Comparison of ENCODE assay signal across 8 cellular contexts in genomic region chr10:31928531-31929259, GRCh38. TPM values are rescaled to one million over a fixed set of nuclear protein-coding genes. Genes with fewer than 3 reads are reported as not detected.
DNase-seq lines count a peak whose midpoint lies in the region; ATAC-seq lines count a peak whose summit lies in the region.

ARHGAP12 (minus strand) TSS chr10:31928831; CDS start chr10:31908855, 19,976 bp downstream.

- ATAC-seq in GM18508 (IDR thresholded peaks at IDR 0.05; ENCODE audit: insufficient read depth, unreplicated experiment) (peak; percentile 34), HG02973 (IDR thresholded peaks at IDR 0.05; ENCODE audit: unreplicated experiment) (peak; percentile 75)

- peak within 1 kb of the TSS; percentile 90 for H3K27ac ChIP-seq in cingulate gyrus (ENCODE audit: low read depth, low read length)

- DNase-seq in A172 (ENCODE audit: low spot score) (peak; percentile 63), NCI-H2196 (lab: John Stamatoyannopoulos, UW; ENCODE audit: unreplicated experiment) (peak; percentile 57), kidney tubule cell (ENCODE audit: low spot score) (peak; percentile 84)
- DNase-seq in activated CD4-positive, alpha-beta T cell treated with anti-CD3 and anti-CD28 coated beads for 24 hours (ENCODE audit: low read depth in 2 of 2), result peak; percentile 81 to 82
- DNase-seq in stimulated activated CD4-positive, alpha-beta T cell treated with anti-CD3 and anti-CD28 coated beads, Interleukin-15, amount 100 ng/mL, for 48 hours (ENCODE audit: low read depth in 2 of 2), result peak; percentile 55 to 73

RNA-seq across cellular contexts. Expression of gene ARHGAP12, which starts in this region (rescaled TPM):
- 40.0 and 49.6 TPM in 2 replicates for total RNA-seq in A172 (2014; rRNA removed; shearing (Covaris generic))

Comparison
In these comparisons a context has a peak if more than half of its experiments do, and no peak if none do; other contexts are left out.
1. Peak in every context shown above with its lines: DNase-seq, ATAC-seq and H3K27ac ChIP-seq.